ENCODE assay signal across 1 cellular context in the genomic region with DNA sequence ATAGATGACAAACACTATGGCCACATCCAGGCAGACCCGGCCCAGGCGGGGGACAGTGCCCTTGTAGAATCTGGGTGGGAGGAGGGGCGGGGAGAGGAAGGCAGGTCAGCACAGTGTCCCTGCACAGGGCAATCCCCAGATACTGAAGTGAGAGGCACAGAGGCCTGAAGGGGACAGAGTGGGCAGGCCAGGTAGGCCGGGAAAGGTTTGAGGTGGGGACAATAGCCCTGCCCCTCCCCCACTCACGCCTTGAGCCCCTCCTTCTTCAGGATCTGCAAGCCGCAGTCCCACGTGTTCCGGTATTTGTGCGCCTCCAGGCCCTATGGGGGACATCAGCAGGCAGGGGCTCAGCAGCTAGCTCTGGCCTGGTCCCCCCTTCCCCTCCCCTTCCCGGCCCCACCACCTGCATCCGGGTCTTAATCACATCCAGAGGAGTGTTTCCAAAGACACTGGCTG.
TF ChIP-seq lines count a peak whose summit lies in the region.

No MANE protein-coding gene starts in this region.

TF ChIP-seq in WTC11, 78 proteins besides CTCF, POLR2A, EP300 and RAD21 (continued from another document):
- TF ChIP-seq, protein P1, sequence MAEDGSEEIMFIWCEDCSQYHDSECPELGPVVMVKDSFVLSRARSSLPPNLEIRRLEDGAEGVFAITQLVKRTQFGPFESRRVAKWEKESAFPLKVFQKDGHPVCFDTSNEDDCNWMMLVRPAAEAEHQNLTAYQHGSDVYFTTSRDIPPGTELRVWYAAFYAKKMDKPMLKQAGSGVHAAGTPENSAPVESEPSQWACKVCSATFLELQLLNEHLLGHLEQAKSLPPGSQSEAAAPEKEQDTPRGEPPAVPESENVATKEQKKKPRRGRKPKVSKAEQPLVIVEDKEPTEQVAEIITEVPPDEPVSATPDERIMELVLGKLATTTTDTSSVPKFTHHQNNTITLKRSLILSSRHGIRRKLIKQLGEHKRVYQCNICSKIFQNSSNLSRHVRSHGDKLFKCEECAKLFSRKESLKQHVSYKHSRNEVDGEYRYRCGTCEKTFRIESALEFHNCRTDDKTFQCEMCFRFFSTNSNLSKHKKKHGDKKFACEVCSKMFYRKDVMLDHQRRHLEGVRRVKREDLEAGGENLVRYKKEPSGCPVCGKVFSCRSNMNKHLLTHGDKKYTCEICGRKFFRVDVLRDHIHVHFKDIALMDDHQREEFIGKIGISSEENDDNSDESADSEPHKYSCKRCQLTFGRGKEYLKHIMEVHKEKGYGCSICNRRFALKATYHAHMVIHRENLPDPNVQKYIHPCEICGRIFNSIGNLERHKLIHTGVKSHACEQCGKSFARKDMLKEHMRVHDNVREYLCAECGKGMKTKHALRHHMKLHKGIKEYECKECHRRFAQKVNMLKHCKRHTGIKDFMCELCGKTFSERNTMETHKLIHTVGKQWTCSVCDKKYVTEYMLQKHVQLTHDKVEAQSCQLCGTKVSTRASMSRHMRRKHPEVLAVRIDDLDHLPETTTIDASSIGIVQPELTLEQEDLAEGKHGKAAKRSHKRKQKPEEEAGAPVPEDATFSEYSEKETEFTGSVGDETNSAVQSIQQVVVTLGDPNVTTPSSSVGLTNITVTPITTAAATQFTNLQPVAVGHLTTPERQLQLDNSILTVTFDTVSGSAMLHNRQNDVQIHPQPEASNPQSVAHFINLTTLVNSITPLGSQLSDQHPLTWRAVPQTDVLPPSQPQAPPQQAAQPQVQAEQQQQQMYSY (CRISPR knock-in tag; IDR thresholded peaks at IDR 0.05): peak; percentile 63
- TF ChIP-seq, protein P2, sequence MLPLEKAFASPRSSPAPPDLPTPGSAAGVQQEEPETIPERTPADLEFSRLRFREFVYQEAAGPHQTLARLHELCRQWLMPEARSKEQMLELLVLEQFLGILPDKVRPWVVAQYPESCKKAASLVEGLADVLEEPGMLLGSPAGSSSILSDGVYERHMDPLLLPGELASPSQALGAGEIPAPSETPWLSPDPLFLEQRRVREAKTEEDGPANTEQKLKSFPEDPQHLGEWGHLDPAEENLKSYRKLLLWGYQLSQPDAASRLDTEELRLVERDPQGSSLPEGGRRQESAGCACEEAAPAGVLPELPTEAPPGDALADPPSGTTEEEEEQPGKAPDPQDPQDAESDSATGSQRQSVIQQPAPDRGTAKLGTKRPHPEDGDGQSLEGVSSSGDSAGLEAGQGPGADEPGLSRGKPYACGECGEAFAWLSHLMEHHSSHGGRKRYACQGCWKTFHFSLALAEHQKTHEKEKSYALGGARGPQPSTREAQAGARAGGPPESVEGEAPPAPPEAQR (CRISPR knock-in tag; IDR thresholded peaks at IDR 0.05): no peak
TF ChIP-seq in WTC11: peak in this region for 1.
